Comparison of ENCODE assay signal across 8 cellular contexts in genomic region chr16:4184038-4184702, GRCh38. TPM values are rescaled to one million over a fixed set of nuclear protein-coding genes. Genes with fewer than 3 reads are reported as not detected.
DNase-seq lines count a peak whose midpoint lies in the region; ATAC-seq and TF ChIP-seq lines count a peak whose summit lies in the region.

No MANE protein-coding gene starts in this region.

- intact Hi-C loops in lower lobe of right lung (cut with DNase I): no loop called here
- intact Hi-C loops in vagina (cut with DNase I): loop anchor here (10.0 kb wide), 1 partner anchor 69 kb away; the partner anchor contains the start of gene ADCY9

- H3K27ac Mint-ChIP-seq in activated naive CD4-positive, alpha-beta T cell treated with anti-CD3 and anti-CD28 coated beads, Interleukin-2, amount 10 ng/mL, durations not matched to agents 7 days and 5 days: peak overlapping the region; percentile 17
- H3K27ac Mint-ChIP-seq in brain: peak overlapping the region in 4 of 5 experiments; percentile 61 to 78 (median 69)

- peaks cover 8% of the 10 kb centered on the region for H3K4me1 Mint-ChIP-seq in activated naive CD4-positive, alpha-beta T cell treated with anti-CD3 and anti-CD28 coated beads, Interleukin-2, amount 10 ng/mL, durations not matched to agents 7 days and 5 days
- H3K4me1 Mint-ChIP-seq in brain: peaks cover 21% of the 10 kb centered on the region

- TF ChIP-seq CTCF in brain (conservative IDR thresholded peaks at IDR 0.05) (no peak), lower lobe of right lung (IDR thresholded peaks at IDR 0.05) (no peak), vagina (IDR thresholded peaks at IDR 0.05) (no peak)

- CTCF ChIA-PET in activated naive CD4-positive, alpha-beta T cell treated with anti-CD3 and anti-CD28 coated beads, Interleukin-2, amount 10 ng/mL, durations not matched to agents 7 days and 5 days (lab: Charles Lee): no interaction called here

- H3K4me1 ChIP-seq in lower lobe of right lung: peaks cover 11% of the 10 kb centered on the region
- H3K4me1 ChIP-seq in vagina: peaks cover 8% of the 10 kb centered on the region

- H3K9me3 Mint-ChIP-seq in activated naive CD4-positive, alpha-beta T cell treated with anti-CD3 and anti-CD28 coated beads, Interleukin-2, amount 10 ng/mL, durations not matched to agents 7 days and 5 days: no peaks in the 10 kb centered on the region
- no peaks in the 10 kb centered on the region for H3K9me3 Mint-ChIP-seq in brain

- H3K4me3 ChIP-seq in lower lobe of right lung (peak overlapping the region; percentile 76), vagina (peak overlapping the region; percentile 48 to 80)

- no peak for TF ChIP-seq POLR2A in vagina (IDR thresholded peaks at IDR 0.05)

- H3K36me3 ChIP-seq in lower lobe of right lung (no peaks in the 10 kb centered on the region), vagina (no peaks in the 10 kb centered on the region)

- H3K9me3 ChIP-seq in lower lobe of right lung (no peaks in the 10 kb centered on the region), vagina (no peaks in the 10 kb centered on the region)

- H3K4me3 Mint-ChIP-seq in activated naive CD4-positive, alpha-beta T cell treated with anti-CD3 and anti-CD28 coated beads, Interleukin-2, amount 10 ng/mL, durations not matched to agents 7 days and 5 days: peak overlapping the region; percentile 73
- peak overlapping the region; percentile 81 to 86 (median 81) for H3K4me3 Mint-ChIP-seq in brain

- H3K27me3 ChIP-seq in lower lobe of right lung (ENCODE audit: low read depth) (no peaks in the 10 kb centered on the region), vagina (no peaks in the 10 kb centered on the region)

- peak in 1 of 2 donors; percentile 0 for ATAC-seq in lower lobe of right lung

- DNase-seq in activated naive CD4-positive, alpha-beta T cell treated with anti-CD3 and anti-CD28 coated beads, Interleukin-2, amount 10 ng/mL, durations not matched to agents 7 days and 5 days: no peak
- DNase-seq in activated naive CD4-positive, alpha-beta T cell treated with Interleukin-2 at 50 U/mL for 16 hours: no peak
- DNase-seq in lower lobe of right lung (no peak), vagina (ENCODE audit: extremely low spot score in 2 of 2) (no peak), hippocampal formation (lab: John Stamatoyannopoulos, UW) (no peak), NCI-H1048 (lab: John Stamatoyannopoulos, UW) (no peak), HuH-7 (ENCODE audit: low spot score) (no peak)

- peaks cover 61% of the 10 kb centered on the region for H3K27me3 Mint-ChIP-seq in activated naive CD4-positive, alpha-beta T cell treated with anti-CD3 and anti-CD28 coated beads, Interleukin-2, amount 10 ng/mL, durations not matched to agents 7 days and 5 days
- peaks cover 12% of the 10 kb centered on the region for H3K27me3 Mint-ChIP-seq in brain

- H3K27ac ChIP-seq in lower lobe of right lung (peak overlapping the region; percentile 98), vagina (peak overlapping the region; percentile 95)

- no peaks in the 10 kb centered on the region for H3K36me3 Mint-ChIP-seq in activated naive CD4-positive, alpha-beta T cell treated with anti-CD3 and anti-CD28 coated beads, Interleukin-2, amount 10 ng/mL, durations not matched to agents 7 days and 5 days
- H3K36me3 Mint-ChIP-seq in brain: no peaks in the 10 kb centered on the region

RNA-seq across cellular contexts. Expression of gene SRL, which starts 57.7 kb away (rescaled TPM):
- 3.7 TPM for polyA plus RNA-seq in brain (ENCODE audit: insufficient read depth, low read depth, low replicate concordance)
- total RNA-seq in lower lobe of right lung (1.4 TPM), vagina (1.5 TPM)
